Comparison of ENCODE assay signal across 4 cellular contexts in the genomic region with DNA sequence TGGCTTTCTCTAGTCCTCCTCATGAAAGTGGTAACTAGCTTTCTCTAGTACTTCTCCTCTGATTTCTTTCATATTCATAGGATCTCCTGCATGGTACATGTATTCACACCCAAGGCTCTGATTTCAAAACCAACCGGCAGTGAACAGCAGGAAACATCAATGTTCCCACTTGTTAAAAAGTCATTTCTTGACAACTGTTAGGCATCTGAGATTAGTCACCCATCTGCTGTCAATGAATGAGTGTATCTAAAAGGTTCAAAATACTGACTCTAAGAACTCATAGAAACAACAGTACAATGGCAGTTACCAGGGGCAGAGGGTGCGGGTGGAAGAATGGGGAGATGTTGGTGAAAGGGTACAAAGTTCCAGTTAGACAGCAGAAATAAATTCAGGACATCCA.
"Had no signal": no experiment of that assay in that cellular context is flagged by ENCODE, and none has a peak within 500 bp of the region (broad histone marks: within the 10 kb centered on the region; RNA-seq: fewer than 3 reads in every experiment).

No MANE protein-coding gene starts in this region.

- H3K4me2 ChIP-seq: GM23338 had no signal

- H2AFZ ChIP-seq: GM23338 had no signal

- H3K9me3 Mint-ChIP-seq: GM23338, H9 had no signal

- H3K4me1 Mint-ChIP-seq: GM23338 had no signal

- H3K27ac Mint-ChIP-seq: GM23338, H9 had no signal

- DNase-seq: H9, HCEC 1CT, IMR-90 had no signal

- H3K4me3 ChIP-seq: GM23338 had no signal

- ATAC-seq: GM23338 had no signal

- H3K4me3 Mint-ChIP-seq: GM23338, H9 had no signal
